ENCODE assay signal across 20 cellular contexts in genomic region chr6:82467338-82467737, GRCh38.
"Had no signal": no experiment of that assay in that cellular context is flagged by ENCODE, and none has a peak within 500 bp of the region (broad histone marks: within the 10 kb centered on the region; RNA-seq: fewer than 3 reads in every experiment).

No MANE protein-coding gene starts in this region.

- H3K27ac Mint-ChIP-seq: IgD-negative memory B cell had no signal

- H3K9ac ChIP-seq: KMS-11 had no signal

- H3K27me3 Mint-ChIP-seq: IgD-negative memory B cell had no signal

- H3K9me3 ChIP-seq: Peyer's patch had no signal

- H3K27ac ChIP-seq: KMS-11, PC-9, Peyer's patch, SJCRH30 had no signal

- H3K4me1 ChIP-seq: Peyer's patch, SJCRH30 had no signal

- H3K4me3 Mint-ChIP-seq: IgD-negative memory B cell had no signal

- H3K36me3 Mint-ChIP-seq: IgD-negative memory B cell had no signal

- H3K27me3 ChIP-seq: Peyer's patch, SJCRH30 had no signal

- H3K4me1 Mint-ChIP-seq: IgD-negative memory B cell had no signal

- DNase-seq: Kasumi-1, MM.1S, NCI-H1092 treated with DMSO at 0.1 percent for 48 hours, NCI-H1436, NCI-H187, NCI-H2029, NCI-H2081 treated with DMSO at 0.1 percent for 48 hours, NCI-H2171, NCI-H226, NCI-H446, NCI-H510A, NCI-H524 treated with DMSO at 0.1 percent for 48 hours, NCI-H774, PC-9, Peyer's patch, SHP77 treated with DMSO at 0.1 percent for 48 hours, SJCRH30 had no signal

- H3K36me3 ChIP-seq: Peyer's patch, SJCRH30 had no signal

- H3K4me3 ChIP-seq: K562, PC-9, Peyer's patch, SJCRH30 had no signal
